Comparison of ENCODE assay signal across 1 cellular context in the genomic region with DNA sequence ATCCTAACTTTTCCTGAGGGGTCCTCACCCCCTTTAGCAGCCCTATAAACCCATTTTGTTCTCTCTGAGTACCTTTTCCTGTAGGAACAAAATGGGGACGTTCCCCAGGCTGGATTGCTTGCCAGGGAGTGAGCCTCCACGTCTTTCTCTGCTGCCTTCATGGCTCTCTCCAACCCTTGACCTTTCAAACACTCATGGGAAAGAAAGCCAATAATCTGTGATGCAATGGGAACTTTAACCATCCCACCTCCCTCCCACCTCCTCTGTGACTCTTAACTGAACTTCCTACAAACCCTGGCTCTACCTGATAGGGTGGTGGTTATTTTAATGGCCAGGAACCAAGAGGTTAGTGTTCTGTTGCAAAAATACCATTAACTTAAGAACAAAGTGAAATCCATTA.
A peak's percentile ranks its signal among the peaks of the same experiment; 100 is the strongest.
TF ChIP-seq lines count a peak whose summit lies in the region.

No MANE protein-coding gene starts in this region.

TF ChIP-seq in HepG2, 621 proteins besides CTCF, POLR2A, EP300 and RAD21 (continued from another document and continues in another):
- TF ChIP-seq, protein P1, sequence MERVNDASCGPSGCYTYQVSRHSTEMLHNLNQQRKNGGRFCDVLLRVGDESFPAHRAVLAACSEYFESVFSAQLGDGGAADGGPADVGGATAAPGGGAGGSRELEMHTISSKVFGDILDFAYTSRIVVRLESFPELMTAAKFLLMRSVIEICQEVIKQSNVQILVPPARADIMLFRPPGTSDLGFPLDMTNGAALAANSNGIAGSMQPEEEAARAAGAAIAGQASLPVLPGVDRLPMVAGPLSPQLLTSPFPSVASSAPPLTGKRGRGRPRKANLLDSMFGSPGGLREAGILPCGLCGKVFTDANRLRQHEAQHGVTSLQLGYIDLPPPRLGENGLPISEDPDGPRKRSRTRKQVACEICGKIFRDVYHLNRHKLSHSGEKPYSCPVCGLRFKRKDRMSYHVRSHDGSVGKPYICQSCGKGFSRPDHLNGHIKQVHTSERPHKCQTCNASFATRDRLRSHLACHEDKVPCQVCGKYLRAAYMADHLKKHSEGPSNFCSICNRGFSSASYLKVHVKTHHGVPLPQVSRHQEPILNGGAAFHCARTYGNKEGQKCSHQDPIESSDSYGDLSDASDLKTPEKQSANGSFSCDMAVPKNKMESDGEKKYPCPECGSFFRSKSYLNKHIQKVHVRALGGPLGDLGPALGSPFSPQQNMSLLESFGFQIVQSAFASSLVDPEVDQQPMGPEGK (CRISPR knock-in tag; IDR thresholded peaks at IDR 0.05): peak; percentile 46
- TF ChIP-seq, protein P2, sequence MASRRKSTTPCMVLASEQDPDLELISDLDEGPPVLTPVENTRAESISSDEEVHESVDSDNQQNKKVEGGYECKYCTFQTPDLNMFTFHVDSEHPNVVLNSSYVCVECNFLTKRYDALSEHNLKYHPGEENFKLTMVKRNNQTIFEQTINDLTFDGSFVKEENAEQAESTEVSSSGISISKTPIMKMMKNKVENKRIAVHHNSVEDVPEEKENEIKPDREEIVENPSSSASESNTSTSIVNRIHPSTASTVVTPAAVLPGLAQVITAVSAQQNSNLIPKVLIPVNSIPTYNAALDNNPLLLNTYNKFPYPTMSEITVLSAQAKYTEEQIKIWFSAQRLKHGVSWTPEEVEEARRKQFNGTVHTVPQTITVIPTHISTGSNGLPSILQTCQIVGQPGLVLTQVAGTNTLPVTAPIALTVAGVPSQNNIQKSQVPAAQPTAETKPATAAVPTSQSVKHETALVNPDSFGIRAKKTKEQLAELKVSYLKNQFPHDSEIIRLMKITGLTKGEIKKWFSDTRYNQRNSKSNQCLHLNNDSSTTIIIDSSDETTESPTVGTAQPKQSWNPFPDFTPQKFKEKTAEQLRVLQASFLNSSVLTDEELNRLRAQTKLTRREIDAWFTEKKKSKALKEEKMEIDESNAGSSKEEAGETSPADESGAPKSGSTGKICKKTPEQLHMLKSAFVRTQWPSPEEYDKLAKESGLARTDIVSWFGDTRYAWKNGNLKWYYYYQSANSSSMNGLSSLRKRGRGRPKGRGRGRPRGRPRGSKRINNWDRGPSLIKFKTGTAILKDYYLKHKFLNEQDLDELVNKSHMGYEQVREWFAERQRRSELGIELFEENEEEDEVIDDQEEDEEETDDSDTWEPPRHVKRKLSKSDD (CRISPR knock-in tag; IDR thresholded peaks at IDR 0.05; ENCODE audit: low read depth): no peak
- TF ChIP-seq ZBTB21 (CRISPR knock-in tag; IDR thresholded peaks at IDR 0.05) (0 out of 2 replicates have a peak, but pooled peaks have one; percentile 37), ZNF678 (CRISPR knock-in tag; IDR thresholded peaks at IDR 0.05) (no peak), ZNF790 (CRISPR knock-in tag; IDR thresholded peaks at IDR 0.05; ENCODE audit: borderline replicate concordance) (no peak), ZNF747 (CRISPR knock-in tag; IDR thresholded peaks at IDR 0.05; ENCODE audit: borderline replicate concordance) (no peak), MATR3 (CRISPR knock-in tag; IDR thresholded peaks at IDR 0.05) (no peak), EZH2 (conservative IDR thresholded peaks at IDR 0.05; ENCODE audit: low read depth, low read length) (no peak), SRY (CRISPR knock-in tag; IDR thresholded peaks at IDR 0.05) (no peak), ZBTB42 (CRISPR knock-in tag; IDR thresholded peaks at IDR 0.05) (no peak), MBD4 (IDR thresholded peaks at IDR 0.05; ENCODE audit: borderline replicate concordance, low read length) (no peak), SIX1 (CRISPR knock-in tag; IDR thresholded peaks at IDR 0.05; ENCODE audit: borderline replicate concordance) (no peak), GATA4 (IDR thresholded peaks at IDR 0.05; ENCODE audit: borderline replicate concordance, low read depth) (no peak), RARG (CRISPR knock-in tag; IDR thresholded peaks at IDR 0.05; ENCODE audit: low read depth) (no peak), ZNF891 (CRISPR knock-in tag; IDR thresholded peaks at IDR 0.05) (no peak), ZNF629 (CRISPR knock-in tag; conservative IDR thresholded peaks at IDR 0.05) (no peak), SMARCC2 (IDR thresholded peaks at IDR 0.05) (no peak), FOXA1 (IDR thresholded peaks at IDR 0.05) (no peak), FOXA1 (CRISPR knock-in tag; IDR thresholded peaks at IDR 0.05) (no peak), ZNF205 (CRISPR knock-in tag; IDR thresholded peaks at IDR 0.05) (no peak), SIN3B (IDR thresholded peaks at IDR 0.05; ENCODE audit: low read length) (no peak)
- TF ChIP-seq, protein P3, sequence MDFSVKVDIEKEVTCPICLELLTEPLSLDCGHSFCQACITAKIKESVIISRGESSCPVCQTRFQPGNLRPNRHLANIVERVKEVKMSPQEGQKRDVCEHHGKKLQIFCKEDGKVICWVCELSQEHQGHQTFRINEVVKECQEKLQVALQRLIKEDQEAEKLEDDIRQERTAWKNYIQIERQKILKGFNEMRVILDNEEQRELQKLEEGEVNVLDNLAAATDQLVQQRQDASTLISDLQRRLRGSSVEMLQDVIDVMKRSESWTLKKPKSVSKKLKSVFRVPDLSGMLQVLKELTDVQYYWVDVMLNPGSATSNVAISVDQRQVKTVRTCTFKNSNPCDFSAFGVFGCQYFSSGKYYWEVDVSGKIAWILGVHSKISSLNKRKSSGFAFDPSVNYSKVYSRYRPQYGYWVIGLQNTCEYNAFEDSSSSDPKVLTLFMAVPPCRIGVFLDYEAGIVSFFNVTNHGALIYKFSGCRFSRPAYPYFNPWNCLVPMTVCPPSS (IDR thresholded peaks at IDR 0.05): no peak
- TF ChIP-seq, protein P4, sequence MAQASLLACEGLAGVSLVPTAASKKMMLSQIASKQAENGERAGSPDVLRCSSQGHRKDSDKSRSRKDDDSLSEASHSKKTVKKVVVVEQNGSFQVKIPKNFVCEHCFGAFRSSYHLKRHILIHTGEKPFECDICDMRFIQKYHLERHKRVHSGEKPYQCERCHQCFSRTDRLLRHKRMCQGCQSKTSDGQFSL (CRISPR knock-in tag; IDR thresholded peaks at IDR 0.05): no peak
- TF ChIP-seq, protein P5, sequence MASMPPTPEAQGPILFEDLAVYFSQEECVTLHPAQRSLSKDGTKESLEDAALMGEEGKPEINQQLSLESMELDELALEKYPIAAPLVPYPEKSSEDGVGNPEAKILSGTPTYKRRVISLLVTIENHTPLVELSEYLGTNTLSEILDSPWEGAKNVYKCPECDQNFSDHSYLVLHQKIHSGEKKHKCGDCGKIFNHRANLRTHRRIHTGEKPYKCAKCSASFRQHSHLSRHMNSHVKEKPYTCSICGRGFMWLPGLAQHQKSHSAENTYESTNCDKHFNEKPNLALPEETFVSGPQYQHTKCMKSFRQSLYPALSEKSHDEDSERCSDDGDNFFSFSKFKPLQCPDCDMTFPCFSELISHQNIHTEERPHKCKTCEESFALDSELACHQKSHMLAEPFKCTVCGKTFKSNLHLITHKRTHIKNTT (CRISPR knock-in tag; IDR thresholded peaks at IDR 0.05): no peak
- TF ChIP-seq, protein P6, sequence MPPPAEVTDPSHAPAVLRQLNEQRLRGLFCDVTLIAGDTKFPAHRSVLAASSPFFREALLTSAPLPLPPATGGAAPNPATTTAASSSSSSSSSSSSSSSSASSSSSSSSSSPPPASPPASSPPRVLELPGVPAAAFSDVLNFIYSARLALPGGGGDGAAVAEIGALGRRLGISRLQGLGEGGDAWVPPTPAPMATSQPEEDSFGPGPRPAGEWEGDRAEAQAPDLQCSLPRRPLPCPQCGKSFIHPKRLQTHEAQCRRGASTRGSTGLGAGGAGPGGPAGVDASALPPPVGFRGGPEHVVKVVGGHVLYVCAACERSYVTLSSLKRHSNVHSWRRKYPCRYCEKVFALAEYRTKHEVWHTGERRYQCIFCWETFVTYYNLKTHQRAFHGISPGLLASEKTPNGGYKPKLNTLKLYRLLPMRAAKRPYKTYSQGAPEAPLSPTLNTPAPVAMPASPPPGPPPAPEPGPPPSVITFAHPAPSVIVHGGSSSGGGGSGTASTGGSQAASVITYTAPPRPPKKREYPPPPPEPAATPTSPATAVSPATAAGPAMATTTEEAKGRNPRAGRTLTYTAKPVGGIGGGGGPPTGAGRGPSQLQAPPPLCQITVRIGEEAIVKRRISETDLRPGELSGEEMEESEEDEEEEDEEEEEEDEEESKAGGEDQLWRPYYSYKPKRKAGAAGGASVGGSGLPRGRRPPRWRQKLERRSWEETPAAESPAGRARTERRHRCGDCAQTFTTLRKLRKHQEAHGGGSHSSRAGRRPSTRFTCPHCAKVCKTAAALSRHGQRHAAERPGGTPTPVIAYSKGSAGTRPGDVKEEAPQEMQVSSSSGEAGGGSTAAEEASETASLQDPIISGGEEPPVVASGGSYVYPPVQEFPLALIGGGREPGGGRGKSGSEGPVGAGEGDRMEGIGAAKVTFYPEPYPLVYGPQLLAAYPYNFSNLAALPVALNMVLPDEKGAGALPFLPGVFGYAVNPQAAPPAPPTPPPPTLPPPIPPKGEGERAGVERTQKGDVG (CRISPR knock-in tag; IDR thresholded peaks at IDR 0.05; ENCODE audit: borderline replicate concordance): no peak
- TF ChIP-seq, protein P7, sequence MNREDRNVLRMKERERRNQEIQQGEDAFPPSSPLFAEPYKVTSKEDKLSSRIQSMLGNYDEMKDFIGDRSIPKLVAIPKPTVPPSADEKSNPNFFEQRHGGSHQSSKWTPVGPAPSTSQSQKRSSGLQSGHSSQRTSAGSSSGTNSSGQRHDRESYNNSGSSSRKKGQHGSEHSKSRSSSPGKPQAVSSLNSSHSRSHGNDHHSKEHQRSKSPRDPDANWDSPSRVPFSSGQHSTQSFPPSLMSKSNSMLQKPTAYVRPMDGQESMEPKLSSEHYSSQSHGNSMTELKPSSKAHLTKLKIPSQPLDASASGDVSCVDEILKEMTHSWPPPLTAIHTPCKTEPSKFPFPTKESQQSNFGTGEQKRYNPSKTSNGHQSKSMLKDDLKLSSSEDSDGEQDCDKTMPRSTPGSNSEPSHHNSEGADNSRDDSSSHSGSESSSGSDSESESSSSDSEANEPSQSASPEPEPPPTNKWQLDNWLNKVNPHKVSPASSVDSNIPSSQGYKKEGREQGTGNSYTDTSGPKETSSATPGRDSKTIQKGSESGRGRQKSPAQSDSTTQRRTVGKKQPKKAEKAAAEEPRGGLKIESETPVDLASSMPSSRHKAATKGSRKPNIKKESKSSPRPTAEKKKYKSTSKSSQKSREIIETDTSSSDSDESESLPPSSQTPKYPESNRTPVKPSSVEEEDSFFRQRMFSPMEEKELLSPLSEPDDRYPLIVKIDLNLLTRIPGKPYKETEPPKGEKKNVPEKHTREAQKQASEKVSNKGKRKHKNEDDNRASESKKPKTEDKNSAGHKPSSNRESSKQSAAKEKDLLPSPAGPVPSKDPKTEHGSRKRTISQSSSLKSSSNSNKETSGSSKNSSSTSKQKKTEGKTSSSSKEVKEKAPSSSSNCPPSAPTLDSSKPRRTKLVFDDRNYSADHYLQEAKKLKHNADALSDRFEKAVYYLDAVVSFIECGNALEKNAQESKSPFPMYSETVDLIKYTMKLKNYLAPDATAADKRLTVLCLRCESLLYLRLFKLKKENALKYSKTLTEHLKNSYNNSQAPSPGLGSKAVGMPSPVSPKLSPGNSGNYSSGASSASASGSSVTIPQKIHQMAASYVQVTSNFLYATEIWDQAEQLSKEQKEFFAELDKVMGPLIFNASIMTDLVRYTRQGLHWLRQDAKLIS (CRISPR knock-in tag; IDR thresholded peaks at IDR 0.05): no peak
- TF ChIP-seq, protein P8, sequence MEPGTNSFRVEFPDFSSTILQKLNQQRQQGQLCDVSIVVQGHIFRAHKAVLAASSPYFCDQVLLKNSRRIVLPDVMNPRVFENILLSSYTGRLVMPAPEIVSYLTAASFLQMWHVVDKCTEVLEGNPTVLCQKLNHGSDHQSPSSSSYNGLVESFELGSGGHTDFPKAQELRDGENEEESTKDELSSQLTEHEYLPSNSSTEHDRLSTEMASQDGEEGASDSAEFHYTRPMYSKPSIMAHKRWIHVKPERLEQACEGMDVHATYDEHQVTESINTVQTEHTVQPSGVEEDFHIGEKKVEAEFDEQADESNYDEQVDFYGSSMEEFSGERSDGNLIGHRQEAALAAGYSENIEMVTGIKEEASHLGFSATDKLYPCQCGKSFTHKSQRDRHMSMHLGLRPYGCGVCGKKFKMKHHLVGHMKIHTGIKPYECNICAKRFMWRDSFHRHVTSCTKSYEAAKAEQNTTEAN (CRISPR knock-in tag; conservative IDR thresholded peaks at IDR 0.05): no peak
- TF ChIP-seq, protein P9, sequence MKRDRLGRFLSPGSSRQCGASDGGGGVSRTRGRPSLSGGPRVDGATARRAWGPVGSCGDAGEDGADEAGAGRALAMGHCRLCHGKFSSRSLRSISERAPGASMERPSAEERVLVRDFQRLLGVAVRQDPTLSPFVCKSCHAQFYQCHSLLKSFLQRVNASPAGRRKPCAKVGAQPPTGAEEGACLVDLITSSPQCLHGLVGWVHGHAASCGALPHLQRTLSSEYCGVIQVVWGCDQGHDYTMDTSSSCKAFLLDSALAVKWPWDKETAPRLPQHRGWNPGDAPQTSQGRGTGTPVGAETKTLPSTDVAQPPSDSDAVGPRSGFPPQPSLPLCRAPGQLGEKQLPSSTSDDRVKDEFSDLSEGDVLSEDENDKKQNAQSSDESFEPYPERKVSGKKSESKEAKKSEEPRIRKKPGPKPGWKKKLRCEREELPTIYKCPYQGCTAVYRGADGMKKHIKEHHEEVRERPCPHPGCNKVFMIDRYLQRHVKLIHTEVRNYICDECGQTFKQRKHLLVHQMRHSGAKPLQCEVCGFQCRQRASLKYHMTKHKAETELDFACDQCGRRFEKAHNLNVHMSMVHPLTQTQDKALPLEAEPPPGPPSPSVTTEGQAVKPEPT (CRISPR knock-in tag; IDR thresholded peaks at IDR 0.05; ENCODE audit: low read depth): no peak
- TF ChIP-seq, protein P10, sequence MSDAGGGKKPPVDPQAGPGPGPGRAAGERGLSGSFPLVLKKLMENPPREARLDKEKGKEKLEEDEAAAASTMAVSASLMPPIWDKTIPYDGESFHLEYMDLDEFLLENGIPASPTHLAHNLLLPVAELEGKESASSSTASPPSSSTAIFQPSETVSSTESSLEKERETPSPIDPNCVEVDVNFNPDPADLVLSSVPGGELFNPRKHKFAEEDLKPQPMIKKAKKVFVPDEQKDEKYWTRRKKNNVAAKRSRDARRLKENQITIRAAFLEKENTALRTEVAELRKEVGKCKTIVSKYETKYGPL (CRISPR knock-in tag; IDR thresholded peaks at IDR 0.05): no peak
